In the genomic region with DNA sequence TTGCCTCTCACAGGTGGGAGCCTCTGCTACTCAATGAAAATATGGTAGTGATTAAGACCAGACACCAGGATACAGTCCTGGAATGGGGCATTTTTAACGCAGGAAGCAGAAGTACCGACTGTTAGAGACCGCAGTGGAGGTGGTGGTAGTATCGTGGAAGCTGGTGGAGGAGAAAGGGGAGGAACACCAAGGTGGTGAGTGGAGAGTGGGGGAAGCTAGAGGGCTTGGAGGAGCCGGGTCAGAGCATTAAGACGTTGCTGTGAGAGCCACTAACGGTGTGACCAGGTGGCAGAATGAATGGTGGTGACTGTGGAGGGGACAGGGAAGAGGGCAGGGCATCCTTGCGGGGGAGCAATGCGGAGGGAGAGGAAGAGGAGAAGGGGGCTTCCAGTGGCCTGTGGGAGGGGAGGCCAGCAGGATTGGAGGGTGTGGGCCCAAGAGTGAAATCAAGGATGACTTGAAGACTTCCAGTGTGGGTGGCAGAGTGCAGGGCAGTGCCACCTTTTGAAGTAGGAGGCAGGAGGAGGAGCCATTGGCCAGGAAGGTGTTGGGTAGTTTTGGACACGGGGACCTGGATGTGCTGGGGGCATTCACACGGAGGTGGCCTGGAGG, we compare ENCODE assay signal across 16 cellular contexts. TPM values are rescaled to one million over a fixed set of nuclear protein-coding genes. Genes with fewer than 3 reads are reported as not detected.
DNase-seq lines count a peak whose midpoint lies in the region; ATAC-seq and TF ChIP-seq lines count a peak whose summit lies in the region.
"Had no signal": no experiment of that assay in that cellular context is flagged by ENCODE, and none has a peak within 500 bp of the region (broad histone marks: within the 10 kb centered on the region; RNA-seq: fewer than 3 reads in every experiment).

No MANE protein-coding gene starts in this region.

- H3K27me3 ChIP-seq in HL-60 (ENCODE audit: insufficient read depth, poor library complexity, severe bottlenecking), result no peaks in the 10 kb centered on the region

- CTCF ChIA-PET in activated CD8-positive, alpha-beta memory T cell treated with anti-CD3 and anti-CD28 coated beads, Interleukin-2, amount 10 ng/mL, durations not matched to agents 7 days and 5 days (lab: Charles Lee), result interaction anchor here (1.1 kb wide), 1 partner anchor 160 kb away, joined by 5 read pairs; no protein-coding TSS in a partner anchor

- no peak for TF ChIP-seq POLR2A in erythroblast (IDR thresholded peaks at IDR 0.05; ENCODE audit: low read length)

- H3K4me3 ChIP-seq in HL-60 (replicated peaks; ENCODE audit: insufficient read depth, low read length), result peak overlapping the region; percentile 9; the same call in 1 of the 2 replicates
- H3K4me3 ChIP-seq: PC-9, tibial artery had no signal

- H3K4me3 Mint-ChIP-seq in activated CD8-positive, alpha-beta memory T cell treated with anti-CD3 and anti-CD28 coated beads, Interleukin-2, amount 10 ng/mL, durations not matched to agents 7 days and 5 days, result peak overlapping the region; percentile 1
- H3K4me3 Mint-ChIP-seq in T-helper 17 cell (no peak overlapping the region), nephron (peak overlapping the region; percentile 63 to 87 (median 75))
- H3K4me3 Mint-ChIP-seq: activated CD4-positive, alpha-beta T cell treated with anti-CD3 and anti-CD28 coated beads, Interleukin-2, amount 10 ng/mL, durations not matched to agents 7 days and 5 days had no signal

- no peaks in the 10 kb centered on the region for H3K36me3 Mint-ChIP-seq in activated CD8-positive, alpha-beta memory T cell treated with anti-CD3 and anti-CD28 coated beads, Interleukin-2, amount 10 ng/mL, durations not matched to agents 7 days and 5 days
- H3K36me3 Mint-ChIP-seq in T-helper 17 cell (ENCODE audit: low read depth) (no peaks in the 10 kb centered on the region), nephron (ENCODE audit: low read depth) (no peaks in the 10 kb centered on the region)
- H3K36me3 Mint-ChIP-seq: T-cell had no signal

- no peak for ATAC-seq in activated CD8-positive, alpha-beta memory T cell treated with anti-CD3 and anti-CD28 coated beads, Interleukin-2, amount 10 ng/mL, durations not matched to agents 7 days and 5 days
- ATAC-seq in T-helper 17 cell (no peak), HG03565 (IDR thresholded peaks at IDR 0.05; ENCODE audit: unreplicated experiment) (no peak)
- ATAC-seq: T-cell had no signal

- no peak for TF ChIP-seq CTCF in HL-60 (IDR thresholded peaks at IDR 0.05; ENCODE audit: insufficient read depth, low read length)
- TF ChIP-seq CTCF in nephron (IDR thresholded peaks at IDR 0.05; ENCODE audit: unreplicated experiment in 3 of 3), result no peak

- H3K27me3 Mint-ChIP-seq in activated CD8-positive, alpha-beta memory T cell treated with anti-CD3 and anti-CD28 coated beads, Interleukin-2, amount 10 ng/mL, durations not matched to agents 7 days and 5 days, result no peaks in the 10 kb centered on the region
- H3K27me3 Mint-ChIP-seq in T-helper 17 cell (peaks cover 14% of the 10 kb centered on the region), nephron (ENCODE audit: low read depth) (peaks cover 10% of the 10 kb centered on the region)
- H3K27me3 Mint-ChIP-seq: activated CD4-positive, alpha-beta T cell treated with anti-CD3 and anti-CD28 coated beads, Interleukin-2, amount 10 ng/mL, durations not matched to agents 7 days and 5 days had no signal

- peak overlapping the region; percentile 62 for H3K27ac ChIP-seq in HL-60 (replicated peaks)
- H3K27ac ChIP-seq: PC-9, tibial artery had no signal

- no peak for DNase-seq in activated CD8-positive, alpha-beta memory T cell treated with anti-CD3 and anti-CD28 coated beads, Interleukin-2, amount 10 ng/mL, durations not matched to agents 7 days and 5 days
- no peak for DNase-seq in activated CD8-positive, alpha-beta memory T cell treated with anti-CD3 and anti-CD28 coated beads, Interleukin-2, amount 50 U/mL, for 48 hours
- DNase-seq in HL-60 (ENCODE audit: low read depth in 1 of 2, low spot score in 1 of 2), result peak in 1 of 2 experiments; percentile 67
- no peak for DNase-seq in T-helper 17 cell
- DNase-seq in NCI-H2196 treated with DMSO at 0.1 percent for 48 hours (lab: John Stamatoyannopoulos, UW; ENCODE audit: unreplicated experiment), result no peak
- no peak for DNase-seq in erythroblast (lab: John Stamatoyannopoulos, UW)
- DNase-seq: activated CD4-positive, alpha-beta T cell treated with anti-CD3 and anti-CD28 coated beads, Interleukin-2, amount 10 ng/mL, durations not matched to agents 7 days and 5 days; activated gamma-delta T cell treated with Interleukin-2 at 50 U/mL for 16 hours; caudate nucleus; NCI-H1105; NCI-H2227 treated with DMSO at 0.1 percent for 48 hours; PC-9; T-cell; tibial artery had no signal

- no peaks in the 10 kb centered on the region for H3K9me3 Mint-ChIP-seq in activated CD8-positive, alpha-beta memory T cell treated with anti-CD3 and anti-CD28 coated beads, Interleukin-2, amount 10 ng/mL, durations not matched to agents 7 days and 5 days (ENCODE audit: low read depth)
- no peaks in the 10 kb centered on the region for H3K9me3 Mint-ChIP-seq in nephron
- H3K9me3 Mint-ChIP-seq: activated CD4-positive, alpha-beta T cell treated with anti-CD3 and anti-CD28 coated beads, Interleukin-2, amount 10 ng/mL, durations not matched to agents 7 days and 5 days; T-cell had no signal

- no peaks in the 10 kb centered on the region for H3K9me3 ChIP-seq in T-helper 17 cell (ENCODE audit: control insufficient read depth, low read length, poor library complexity, severe bottlenecking)
- H3K9me3 ChIP-seq: tibial artery had no signal

- peaks cover 26% of the 10 kb centered on the region for H3K4me1 Mint-ChIP-seq in activated CD8-positive, alpha-beta memory T cell treated with anti-CD3 and anti-CD28 coated beads, Interleukin-2, amount 10 ng/mL, durations not matched to agents 7 days and 5 days
- peaks cover 24% of the 10 kb centered on the region for H3K4me1 Mint-ChIP-seq in T-helper 17 cell
- H3K4me1 Mint-ChIP-seq in nephron, result peaks cover 22% of the 10 kb centered on the region

- no peak overlapping the region for H3K27ac Mint-ChIP-seq in activated CD8-positive, alpha-beta memory T cell treated with anti-CD3 and anti-CD28 coated beads, Interleukin-2, amount 10 ng/mL, durations not matched to agents 7 days and 5 days
- H3K27ac Mint-ChIP-seq in T-helper 17 cell (peak overlapping the region; percentile 72), nephron (no peak overlapping the region)
- H3K27ac Mint-ChIP-seq: activated CD4-positive, alpha-beta T cell treated with anti-CD3 and anti-CD28 coated beads, Interleukin-2, amount 10 ng/mL, durations not matched to agents 7 days and 5 days; T-cell had no signal

RNA-seq across cellular contexts. Expression of a gene that starts 1.6 kb away (rescaled TPM):
- total RNA-seq in activated CD8-positive, alpha-beta memory T cell treated with anti-CD3 and anti-CD28 coated beads, Interleukin-2, amount 10 ng/mL, durations not matched to agents 7 days and 5 days, result 10 to 100 TPM; 32.6 to 36.5 TPM
- 10 to 100 TPM; 23.2 to 23.7 TPM for total RNA-seq in T-helper 17 cell

RNA-seq across cellular contexts. Expression of a gene that starts 55.5 kb away (rescaled TPM):
- total RNA-seq in activated CD8-positive, alpha-beta memory T cell treated with anti-CD3 and anti-CD28 coated beads, Interleukin-2, amount 10 ng/mL, durations not matched to agents 7 days and 5 days, result 10 to 100 TPM; 20.3 to 22.7 TPM
- 10 to 100 TPM; 32.6 to 39.3 TPM for total RNA-seq in T-helper 17 cell
